14 cellular contexts compared by ENCODE assay signal in the genomic region with DNA sequence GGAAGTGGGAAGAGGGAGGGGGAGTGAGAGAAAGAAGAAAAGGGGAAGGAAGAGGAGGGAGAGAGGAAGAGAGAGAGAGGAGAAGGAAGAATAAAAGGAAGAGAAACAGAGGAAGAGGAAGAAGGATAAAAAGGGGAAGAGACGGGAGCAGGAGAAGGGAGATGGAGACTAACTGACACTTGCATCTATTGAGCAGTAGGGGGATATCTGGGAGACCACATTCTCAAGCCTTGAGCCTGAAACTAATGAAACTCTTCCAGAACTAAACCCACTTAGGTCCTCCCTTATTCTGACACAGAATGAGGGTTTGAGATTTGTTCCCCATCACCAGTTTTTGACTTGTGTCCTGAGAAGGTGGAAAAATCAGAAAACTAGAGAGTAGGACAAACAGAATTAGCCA.
DNase-seq lines count a peak whose midpoint lies in the region; ATAC-seq and TF ChIP-seq lines count a peak whose summit lies in the region.
"Had no signal": no experiment of that assay in that cellular context is flagged by ENCODE, and none has a peak within 500 bp of the region (broad histone marks: within the 10 kb centered on the region; RNA-seq: fewer than 3 reads in every experiment).

No MANE protein-coding gene starts in this region.

- no TSS peak for BruUV-seq in PC-3 (replicated peaks; lab: Mats Ljungman, UMichigan)

- no peak overlapping the region for H3K9ac ChIP-seq in PC-3 (ENCODE audit: low read length)

- no peaks in the 10 kb centered on the region for H3K9me3 Mint-ChIP-seq in progenitor cell of endocrine pancreas (ENCODE audit: low read depth)
- peaks cover 17% of the 10 kb centered on the region for H3K9me3 Mint-ChIP-seq in activated T-helper 17 cell treated with anti-CD3 and anti-CD28 coated beads, Interleukin-2, amount 50 U/mL, for 72 hours

- H3K9me2 ChIP-seq in PC-3 (replicated peaks; ENCODE audit: low read length), result no peaks in the 10 kb centered on the region

- no peaks in the 10 kb centered on the region for H3K4me1 Mint-ChIP-seq in progenitor cell of endocrine pancreas (ENCODE audit: low read depth)
- no peaks in the 10 kb centered on the region for H3K4me1 Mint-ChIP-seq in activated T-helper 17 cell treated with anti-CD3 and anti-CD28 coated beads, Interleukin-2, amount 50 U/mL, for 72 hours

- TF ChIP-seq POLR2A in vagina (IDR thresholded peaks at IDR 0.05), result no peak

- H3K27ac Mint-ChIP-seq in progenitor cell of endocrine pancreas, result no peak overlapping the region
- H3K27ac Mint-ChIP-seq in activated T-helper 17 cell treated with anti-CD3 and anti-CD28 coated beads, Interleukin-2, amount 50 U/mL, for 72 hours, result no peak overlapping the region
- H3K27ac Mint-ChIP-seq: CD8-positive, alpha-beta T cell had no signal

- H3K36me3 Mint-ChIP-seq in progenitor cell of endocrine pancreas (ENCODE audit: insufficient read depth), result no peaks in the 10 kb centered on the region
- no peaks in the 10 kb centered on the region for H3K36me3 Mint-ChIP-seq in activated T-helper 17 cell treated with anti-CD3 and anti-CD28 coated beads, Interleukin-2, amount 50 U/mL, for 72 hours (ENCODE audit: low read depth)
- H3K36me3 Mint-ChIP-seq: CD8-positive, alpha-beta T cell had no signal

- H3K9me3 ChIP-seq in PC-3 (ENCODE audit: low read length), result no peaks in the 10 kb centered on the region
- H3K9me3 ChIP-seq in vagina, result no peaks in the 10 kb centered on the region
- no peaks in the 10 kb centered on the region for H3K9me3 ChIP-seq in SJCRH30 (replicated peaks)

- no peak overlapping the region for H3K4me3 Mint-ChIP-seq in progenitor cell of endocrine pancreas (ENCODE audit: low read depth)
- H3K4me3 Mint-ChIP-seq in activated T-helper 17 cell treated with anti-CD3 and anti-CD28 coated beads, Interleukin-2, amount 50 U/mL, for 72 hours, result no peak overlapping the region
- H3K4me3 Mint-ChIP-seq: CD8-positive, alpha-beta T cell had no signal

- H3K36me3 ChIP-seq in PC-3 (ENCODE audit: low read depth, low read length) (no peaks in the 10 kb centered on the region), vagina (no peaks in the 10 kb centered on the region), SJCRH30 (no peaks in the 10 kb centered on the region)

- H3K4me3 ChIP-seq in PC-3 (ENCODE audit: low read length) (no peak overlapping the region), vagina (no peak overlapping the region), SJCRH30 (no peak overlapping the region)

- DNase-seq in HEK293T (ENCODE audit: extremely low spot score), result peak; percentile 13
- no peak for DNase-seq in PC-3
- DNase-seq in foreskin keratinocyte, result no peak
- no peak for DNase-seq in progenitor cell of endocrine pancreas (ENCODE audit: low spot score, unreplicated experiment)
- DNase-seq in vagina (ENCODE audit: extremely low spot score in 2 of 2), result no peak
- no peak for DNase-seq in SJCRH30
- DNase-seq: CD8-positive, alpha-beta T cell; NCI-H1417; NCI-H1930; NCI-H2227 treated with DMSO at 0.1 percent for 48 hours; NCI-H526 treated with DMSO at 0.1 percent for 48 hours; SHP77 had no signal

- 0 out of 2 replicates have a peak, but pooled peaks have one; percentile 10 for TF ChIP-seq CTCF in PC-3 (conservative IDR thresholded peaks at IDR 0.05; ENCODE audit: low read depth, low read length)
- peak; percentile 2 for TF ChIP-seq CTCF in foreskin keratinocyte (conservative IDR thresholded peaks at IDR 0.05)
- TF ChIP-seq CTCF in progenitor cell of endocrine pancreas (IDR thresholded peaks at IDR 0.05; ENCODE audit: unreplicated experiment), result peak; percentile 43
- no peak for TF ChIP-seq CTCF in vagina (IDR thresholded peaks at IDR 0.05)

- no peak overlapping the region for H2AFZ ChIP-seq in PC-3 (ENCODE audit: low read length)

- POLR2A ChIA-PET in HEK293T (lab: Yijun Ruan, JAX), result no interaction called here
- POLR2A ChIA-PET in PC-3 (lab: Charles Lee; ENCODE audit: unreplicated experiment), result no interaction called here

- H3K27me3 Mint-ChIP-seq in progenitor cell of endocrine pancreas, result no peaks in the 10 kb centered on the region
- H3K27me3 Mint-ChIP-seq in activated T-helper 17 cell treated with anti-CD3 and anti-CD28 coated beads, Interleukin-2, amount 50 U/mL, for 72 hours, result no peaks in the 10 kb centered on the region

- intact Hi-C loops in PC-3 (cut with micrococcal nuclease) (no loop called here), vagina (cut with DNase I) (no loop called here)

- no peak overlapping the region for H3K4me2 ChIP-seq in PC-3 (ENCODE audit: low read length)

- H3K27ac ChIP-seq in PC-3 (ENCODE audit: low read length), result no peak overlapping the region
- H3K27ac ChIP-seq in foreskin keratinocyte, result no peak overlapping the region
- no peak overlapping the region for H3K27ac ChIP-seq in vagina
- H3K27ac ChIP-seq in SJCRH30, result no peak overlapping the region

- no peaks in the 10 kb centered on the region for H3K4me1 ChIP-seq in PC-3 (ENCODE audit: insufficient read depth, low read length)
- no peaks in the 10 kb centered on the region for H3K4me1 ChIP-seq in foreskin keratinocyte
- no peaks in the 10 kb centered on the region for H3K4me1 ChIP-seq in vagina
- H3K4me1 ChIP-seq in SJCRH30, result no peaks in the 10 kb centered on the region

- ATAC-seq in PC-3 (no peak), foreskin keratinocyte (no peak)
- ATAC-seq in activated T-helper 17 cell treated with anti-CD3 and anti-CD28 coated beads, Interleukin-2, amount 50 U/mL, for 72 hours (replicated peaks), result no peak
- ATAC-seq: CD8-positive, alpha-beta T cell; Panc1 had no signal

- H3K79me2 ChIP-seq in PC-3 (ENCODE audit: low read length), result no peaks in the 10 kb centered on the region

- CTCF ChIA-PET in HEK293T (lab: Yijun Ruan, JAX), result no interaction called here
- CTCF ChIA-PET in PC-3 (lab: Charles Lee), result no interaction called here

- H3K27me3 ChIP-seq in PC-3 (ENCODE audit: low read length), result 0 out of 2 replicates have a peak, but pooled peaks cover 4% of the 10 kb centered on the region
- no peaks in the 10 kb centered on the region for H3K27me3 ChIP-seq in foreskin keratinocyte
- H3K27me3 ChIP-seq in vagina, result no peaks in the 10 kb centered on the region
- H3K27me3 ChIP-seq in SJCRH30, result no peaks in the 10 kb centered on the region

- no peaks in the 10 kb centered on the region for H4K20me1 ChIP-seq in PC-3 (ENCODE audit: low read length)

- H3F3A ChIP-seq in PC-3 (ENCODE audit: low read length, unreplicated experiment), result no peaks in the 10 kb centered on the region

TF ChIP-seq in HEK293T, 16 proteins besides CTCF, POLR2A, EP300 and RAD21:
- TF ChIP-seq ELF4 (IDR thresholded peaks at IDR 0.05), result no peak
- no peak for TF ChIP-seq TARDBP (IDR thresholded peaks at IDR 0.05)
- TF ChIP-seq SUZ12 (IDR thresholded peaks at IDR 0.05), result no peak
- no peak for TF ChIP-seq FOXA1 (IDR thresholded peaks at IDR 0.05)
- TF ChIP-seq FOXK2 (IDR thresholded peaks at IDR 0.05), result no peak

Comparison
In these comparisons a context has a peak if more than half of its experiments do, and no peak if none do; other contexts are left out.
1. CTCF ChIP-seq: peak in PC-3 (single experiment), foreskin keratinocyte (single experiment) and progenitor cell of endocrine pancreas (single experiment); none in vagina (0 of 3).